In genomic region chr10:79149662-79150443, GRCh38 we compare ENCODE assay signal across 8 cellular contexts.
DNase-seq lines count a peak whose midpoint lies in the region; ATAC-seq and TF ChIP-seq lines count a peak whose summit lies in the region.

No MANE protein-coding gene starts in this region.

- no peak overlapping the region for H3K27ac ChIP-seq in CD8-positive, alpha-beta T cell (ENCODE audit: low read depth, low read length)
- H3K27ac ChIP-seq in esophagus squamous epithelium = peak overlapping the region; percentile 84 to 96 (median 90)

- DNase-seq in CD8-positive, alpha-beta T cell = peak in 6 of 7 experiments; percentile 26 to 72 (median 35)
- DNase-seq in LHCN-M2 (ENCODE audit: low read depth) (peak; percentile 84), esophagus squamous epithelium (lab: John Stamatoyannopoulos, UW) (peak; percentile 39), neural crest cell (ENCODE audit: low read depth, low spot score) (no peak)
- peak; percentile 80 for DNase-seq in activated CD8-positive, alpha-beta T cell treated with anti-CD3 and anti-CD28 coated beads, Interleukin-2, amount 10 ng/mL, durations not matched to agents 7 days and 5 days
- no peak for DNase-seq in effector CD8-positive, alpha-beta T cell (lab: John Stamatoyannopoulos, UW)

- peak overlapping the region; percentile 35 for H3K4me3 Mint-ChIP-seq in CD8-positive, alpha-beta T cell
- H3K4me3 Mint-ChIP-seq in activated CD8-positive, alpha-beta T cell treated with anti-CD3 and anti-CD28 coated beads, Interleukin-2, amount 10 ng/mL, durations not matched to agents 7 days and 5 days = no peak overlapping the region
- no peak overlapping the region for H3K4me3 Mint-ChIP-seq in neural crest cell

- CTCF ChIA-PET in CD8-positive, alpha-beta T cell (lab: Charles Lee) = interaction anchor here (1.9 kb wide), 1 partner anchor 46 kb away, joined by 7 read pairs; no protein-coding TSS in a partner anchor
- CTCF ChIA-PET in activated CD8-positive, alpha-beta T cell treated with anti-CD3 and anti-CD28 coated beads, Interleukin-2, amount 10 ng/mL, durations not matched to agents 7 days and 5 days (lab: Charles Lee) = interaction anchor here (1.3 to 1.4 kb wide), 3 partner anchors 10 to 45 kb away, joined by 4 to 7 read pairs (median 5); no protein-coding TSS in a partner anchor

- no peaks in the 10 kb centered on the region for H3K36me3 Mint-ChIP-seq in CD8-positive, alpha-beta T cell
- no peaks in the 10 kb centered on the region for H3K36me3 Mint-ChIP-seq in activated CD8-positive, alpha-beta T cell treated with anti-CD3 and anti-CD28 coated beads, Interleukin-2, amount 10 ng/mL, durations not matched to agents 7 days and 5 days (ENCODE audit: low read depth)
- H3K36me3 Mint-ChIP-seq in neural crest cell (ENCODE audit: low read depth) = no peaks in the 10 kb centered on the region

- no peaks in the 10 kb centered on the region for H3K9me3 ChIP-seq in CD8-positive, alpha-beta T cell (ENCODE audit: low read length)
- H3K9me3 ChIP-seq in esophagus squamous epithelium = no peaks in the 10 kb centered on the region

- no peaks in the 10 kb centered on the region for H3K27me3 ChIP-seq in CD8-positive, alpha-beta T cell (ENCODE audit: insufficient read depth, low read length)
- no peaks in the 10 kb centered on the region for H3K27me3 ChIP-seq in esophagus squamous epithelium

- no peak for TF ChIP-seq CTCF in CD8-positive, alpha-beta T cell (IDR thresholded peaks at IDR 0.05)
- no peak for TF ChIP-seq CTCF in esophagus squamous epithelium (IDR thresholded peaks at IDR 0.05)
- TF ChIP-seq CTCF in neural crest cell (conservative IDR thresholded peaks at IDR 0.05) = no peak

- ATAC-seq in CD8-positive, alpha-beta T cell = peak; percentile 73
- peak; percentile 74 for ATAC-seq in GM21529 (IDR thresholded peaks at IDR 0.05; ENCODE audit: unreplicated experiment)
- peak; percentile 92 for ATAC-seq in activated CD8-positive, alpha-beta T cell treated with anti-CD3 and anti-CD28 coated beads, Interleukin-2, amount 10 ng/mL, durations not matched to agents 7 days and 5 days
- ATAC-seq in GM19395 (IDR thresholded peaks at IDR 0.05; ENCODE audit: unreplicated experiment) = no peak

- H3K4me1 ChIP-seq in CD8-positive, alpha-beta T cell (ENCODE audit: insufficient read depth, low read length) = peaks cover 62% of the 10 kb centered on the region
- peaks cover 75 to 100% (median 96%) of the 10 kb centered on the region in 3 donors for H3K4me1 ChIP-seq in esophagus squamous epithelium

- intact Hi-C loops in CD8-positive, alpha-beta T cell (cut with DNase I, micrococcal nuclease) = no loop called here
- intact Hi-C loops in esophagus squamous epithelium (cut with DNase I) = no loop called here

- H3K27me3 Mint-ChIP-seq in CD8-positive, alpha-beta T cell (ENCODE audit: low read depth) = no peaks in the 10 kb centered on the region
- H3K27me3 Mint-ChIP-seq in activated CD8-positive, alpha-beta T cell treated with anti-CD3 and anti-CD28 coated beads, Interleukin-2, amount 10 ng/mL, durations not matched to agents 7 days and 5 days (ENCODE audit: low read depth) = no peaks in the 10 kb centered on the region
- no peaks in the 10 kb centered on the region for H3K27me3 Mint-ChIP-seq in neural crest cell (ENCODE audit: low read depth)

- peak overlapping the region; percentile 70 for H3K27ac Mint-ChIP-seq in CD8-positive, alpha-beta T cell
- peak overlapping the region; percentile 88 for H3K27ac Mint-ChIP-seq in activated CD8-positive, alpha-beta T cell treated with anti-CD3 and anti-CD28 coated beads, Interleukin-2, amount 10 ng/mL, durations not matched to agents 7 days and 5 days
- peak overlapping the region; percentile 86 for H3K27ac Mint-ChIP-seq in neural crest cell (ENCODE audit: unreplicated experiment)

- POLR2A ChIA-PET in CD8-positive, alpha-beta T cell (lab: Charles Lee) = interaction anchor here (0.7 to 1.2 kb wide), 3 partner anchors 9 to 35 kb away, joined by 3 read pairs; no protein-coding TSS in a partner anchor
- POLR2A ChIA-PET in activated CD8-positive, alpha-beta T cell treated with anti-CD3 and anti-CD28 coated beads, Interleukin-2, amount 10 ng/mL, durations not matched to agents 7 days and 5 days (lab: Charles Lee) = interaction anchor here (1.1 kb wide), 2 partner anchors 13 to 33 kb away, joined by 3 to 6 read pairs; no protein-coding TSS in a partner anchor

- H3K9me3 Mint-ChIP-seq in CD8-positive, alpha-beta T cell = no peaks in the 10 kb centered on the region
- no peaks in the 10 kb centered on the region for H3K9me3 Mint-ChIP-seq in activated CD8-positive, alpha-beta T cell treated with anti-CD3 and anti-CD28 coated beads, Interleukin-2, amount 10 ng/mL, durations not matched to agents 7 days and 5 days (ENCODE audit: insufficient read depth)
- H3K9me3 Mint-ChIP-seq in neural crest cell = no peaks in the 10 kb centered on the region

- no peaks in the 10 kb centered on the region for H3K36me3 ChIP-seq in CD8-positive, alpha-beta T cell (ENCODE audit: insufficient read depth, low read length)
- peaks cover 0 to 44% (median 0%) of the 10 kb centered on the region in 3 donors for H3K36me3 ChIP-seq in esophagus squamous epithelium

- WGBS in esophagus squamous epithelium, 2 donors = 7 to 31% methylated on average over 3 to 5 of the region's 27 CpGs

- H3K4me3 ChIP-seq in CD8-positive, alpha-beta T cell (ENCODE audit: low read depth, low read length) = no peak overlapping the region
- H3K4me3 ChIP-seq in esophagus squamous epithelium = no peak overlapping the region

- peak in 1 of 4 donors; percentile 10 for TF ChIP-seq POLR2A in esophagus squamous epithelium (IDR thresholded peaks at IDR 0.05)

- H3K4me1 Mint-ChIP-seq in CD8-positive, alpha-beta T cell (ENCODE audit: low read depth) = peaks cover 55% of the 10 kb centered on the region
- peaks cover 63% of the 10 kb centered on the region for H3K4me1 Mint-ChIP-seq in activated CD8-positive, alpha-beta T cell treated with anti-CD3 and anti-CD28 coated beads, Interleukin-2, amount 10 ng/mL, durations not matched to agents 7 days and 5 days (ENCODE audit: low read depth)
- peaks cover 34% of the 10 kb centered on the region for H3K4me1 Mint-ChIP-seq in neural crest cell

Comparison
In these comparisons a context has a peak if more than half of its experiments do, and no peak if none do; other contexts are left out.
1. DNase-seq: peak in CD8-positive, alpha-beta T cell (6 of 7), LHCN-M2 (single experiment), activated CD8-positive, alpha-beta T cell treated with anti-CD3 and anti-CD28 coated beads, Interleukin-2, amount 10 ng/mL, durations not matched to agents 7 days and 5 days (single experiment) and esophagus squamous epithelium (single experiment); none in neural crest cell (single experiment) and effector CD8-positive, alpha-beta T cell (single experiment).
2. Peak in every context shown above with its lines, with median percentiles within 50 percentile points of each other: H3K27ac Mint-ChIP-seq.